8 cellular contexts compared by ENCODE assay signal in genomic region chr7:87154166-87154565, GRCh38. TPM values are rescaled to one million over a fixed set of nuclear protein-coding genes. Genes with fewer than 3 reads are reported as not detected.
DNase-seq lines count a peak whose midpoint lies in the region; FAIRE-seq and TF ChIP-seq lines count a peak whose summit lies in the region.

No MANE protein-coding gene starts in this region.

- H3K27ac Mint-ChIP-seq in brain = peak overlapping the region; percentile 35 to 100 (median 100)

- CTCF ChIA-PET in A673 (lab: Charles Lee) = no interaction called here

- TF ChIP-seq CTCF in A673 (conservative IDR thresholded peaks at IDR 0.05; ENCODE audit: low read depth, low read length) = no peak
- no peak for TF ChIP-seq CTCF in HL-60 (IDR thresholded peaks at IDR 0.05; ENCODE audit: insufficient read depth, low read length)
- TF ChIP-seq CTCF in brain (conservative IDR thresholded peaks at IDR 0.05) = no peak

- POLR2A ChIA-PET in A673 (lab: Charles Lee; ENCODE audit: low non-redundant PET) = no interaction called here

- intact Hi-C loops in A673 (cut with micrococcal nuclease; ENCODE audit: unreplicated experiment) = loop anchor here (5.0 kb wide), 1 partner anchor 83 kb away; no protein-coding TSS in a partner anchor

- H3K36me3 Mint-ChIP-seq in brain = peaks cover 10% of the 10 kb centered on the region

- peaks cover 0 to 4% (median 0%) of the 10 kb centered on the region in 5 experiments for H3K9me3 Mint-ChIP-seq in brain

- peaks cover 60% of the 10 kb centered on the region for H3K4me1 Mint-ChIP-seq in brain

- H3K27me3 Mint-ChIP-seq in brain = peaks cover 10% of the 10 kb centered on the region

- H3K9me3 ChIP-seq in A673 (ENCODE audit: low read depth, low read length, poor library complexity, severe bottlenecking) = no peaks in the 10 kb centered on the region
- no peaks in the 10 kb centered on the region for H3K9me3 ChIP-seq in muscle layer of duodenum (ENCODE audit: control insufficient read depth in 1 of 2, low read length in 2 of 2)

- H3K27me3 ChIP-seq in A673 (replicated peaks; ENCODE audit: insufficient read depth, low read depth, low read length, poor library complexity) (no peaks in the 10 kb centered on the region), HL-60 (ENCODE audit: insufficient read depth, poor library complexity, severe bottlenecking) (no peaks in the 10 kb centered on the region), muscle layer of duodenum (ENCODE audit: low read depth, low read length) (no peaks in the 10 kb centered on the region)

- H3K36me3 ChIP-seq in A673 (ENCODE audit: insufficient read depth, low read length, poor library complexity, severe bottlenecking) (peaks cover 11% of the 10 kb centered on the region), muscle layer of duodenum (ENCODE audit: control insufficient read depth in 1 of 2, insufficient read depth in 2 of 2, low read length in 2 of 2) (peaks cover 0 to 13% of the 10 kb centered on the region in 2 donors)

- no peak for FAIRE-seq in GM12891 (lab: Jason Lieb, UNC)

- H3K27ac ChIP-seq in A673 (ENCODE audit: low read depth, low read length, poor library complexity, severe bottlenecking) (peak overlapping the region; percentile 99), HL-60 (replicated peaks) (no peak overlapping the region), muscle layer of duodenum (ENCODE audit: low read length) (peak overlapping the region; percentile 99)

- no peak for TF ChIP-seq POLR2A in GM12891 (IDR thresholded peaks at IDR 0.05; ENCODE audit: low read depth, low read length)

- H3K4me1 ChIP-seq in A673 (ENCODE audit: insufficient read depth, low read length, poor library complexity, severe bottlenecking) (peaks cover 11% of the 10 kb centered on the region), muscle layer of duodenum (ENCODE audit: control insufficient read depth in 1 of 2, insufficient read depth in 2 of 2, low read length in 2 of 2) (peaks cover 23 to 38% of the 10 kb centered on the region in 2 donors)

- in situ Hi-C loops in ACHN (cut with HindIII; ENCODE audit: low pct_ligation_motif_present, low pct_unique_long_range_greater_than_20kb, low sequenced_read_pairs) = loop anchor here (25.0 kb wide), 1 partner anchor 217 kb away; no protein-coding TSS in a partner anchor

- no TSS peak for BruUV-seq in A673 (replicated peaks; lab: Mats Ljungman, UMichigan)

- no peak for DNase-seq in A673 (ENCODE audit: low spot score)
- no peak for DNase-seq in HL-60 (ENCODE audit: low read depth in 1 of 2, low spot score in 1 of 2)
- DNase-seq in ACHN = no peak
- DNase-seq in NCI-H2196 (lab: John Stamatoyannopoulos, UW; ENCODE audit: unreplicated experiment) = no peak
- DNase-seq in GM12891 (ENCODE audit: insufficient read length, low spot score) = no peak
- DNase-seq in T1000 (lab: John Stamatoyannopoulos, UW) = no peak

- peak overlapping the region; percentile 89 to 98 (median 97) for H3K4me3 Mint-ChIP-seq in brain

- H3K4me3 ChIP-seq in A673 (ENCODE audit: low read depth, low read length, poor library complexity, severe bottlenecking) (peak overlapping the region; percentile 89), HL-60 (replicated peaks; ENCODE audit: insufficient read depth, low read length) (peak overlapping the region; percentile 72), muscle layer of duodenum (ENCODE audit: low read depth in 1 of 2, low read length in 2 of 2) (peak overlapping the region; percentile 87 to 95)

TF ChIP-seq in GM12891, 5 proteins besides CTCF, POLR2A, EP300 and RAD21:
- TF ChIP-seq POU2F2 (IDR thresholded peaks at IDR 0.05; ENCODE audit: low read depth, low read length) (no peak), SPI1 (IDR thresholded peaks at IDR 0.05; ENCODE audit: low read depth, low read length) (no peak), PAX5 (IDR thresholded peaks at IDR 0.05; ENCODE audit: insufficient read depth, low read length, severe bottlenecking) (no peak), TAF1 (IDR thresholded peaks at IDR 0.05; ENCODE audit: low read depth, low read length) (no peak), POLR2AphosphoS5 (IDR thresholded peaks at IDR 0.05; ENCODE audit: low read depth, low read length) (no peak)

RNA-seq across cellular contexts. Expression of gene DMTF1, which starts 1.9 kb away (rescaled TPM):
- 90.5 and 94.3 TPM in 2 replicates for total RNA-seq in A673 (2021)
- 14.4 TPM for polyA plus RNA-seq in brain (ENCODE audit: insufficient read depth, low read depth, low replicate concordance)
- 53.0 TPM for polyA plus RNA-seq in GM12891 (2012; ENCODE audit: low read depth, missing spikeins)
